In genomic region chrX:12548341-12548740, GRCh38 we compare ENCODE assay signal across 2 cellular contexts.
TF ChIP-seq lines count a peak whose summit lies in the region.

No MANE protein-coding gene starts in this region.

TF ChIP-seq in HEK293, 187 proteins besides CTCF, POLR2A, EP300 and RAD21 (continued from another document):
- no peak for TF ChIP-seq ZSCAN4 (tag by site-specific recombination; IDR thresholded peaks at IDR 0.05)

TF ChIP-seq in H1, 55 proteins besides CTCF, POLR2A, EP300 and RAD21 (continued from another document):
- TF ChIP-seq GTF2F1 (IDR thresholded peaks at IDR 0.05; ENCODE audit: borderline replicate concordance, low read depth, low read length) (no peak), CHD7 (IDR thresholded peaks at IDR 0.05; ENCODE audit: insufficient replicate concordance, low read length) (no peak), SP1 (IDR thresholded peaks at IDR 0.05; ENCODE audit: low read depth, low read length) (no peak)
